8 cellular contexts compared by ENCODE assay signal in genomic region chr5:57298295-57298984, GRCh38.
DNase-seq lines count a peak whose midpoint lies in the region; ATAC-seq and TF ChIP-seq lines count a peak whose summit lies in the region.

No MANE protein-coding gene starts in this region.

- peak overlapping the region; percentile 46 for H3K27ac Mint-ChIP-seq in T-helper 1 cell treated with Interleukin-12 subunit alpha and Interleukin-12 subunit beta and Interleukin-4 antibody, amounts not matched to agents 30 μg/mL and 1 μg/mL, for 36 hours

- H3K27me3 Mint-ChIP-seq in T-helper 1 cell treated with Interleukin-12 subunit alpha and Interleukin-12 subunit beta and Interleukin-4 antibody, amounts not matched to agents 30 μg/mL and 1 μg/mL, for 36 hours (ENCODE audit: low read depth): peaks cover 4% of the 10 kb centered on the region

- no peaks in the 10 kb centered on the region for H3K36me3 Mint-ChIP-seq in T-helper 1 cell treated with Interleukin-12 subunit alpha and Interleukin-12 subunit beta and Interleukin-4 antibody, amounts not matched to agents 30 μg/mL and 1 μg/mL, for 36 hours (ENCODE audit: low read depth)

- peaks cover 23% of the 10 kb centered on the region for H3K4me1 Mint-ChIP-seq in T-helper 1 cell treated with Interleukin-12 subunit alpha and Interleukin-12 subunit beta and Interleukin-4 antibody, amounts not matched to agents 30 μg/mL and 1 μg/mL, for 36 hours (ENCODE audit: low read depth)

- POLR2A ChIA-PET in HEK293T (lab: Yijun Ruan, JAX): no interaction called here

- CTCF ChIA-PET in HEK293T (lab: Yijun Ruan, JAX): interaction anchor here (0.6 to 1.9 kb wide), 11 partner anchors 9 to 1174 kb away, joined by 3 to 8 read pairs (median 4); no protein-coding TSS in a partner anchor

- DNase-seq in ELF-1 (ENCODE audit: low read depth, low spot score) (peak; percentile 70), HEK293T (ENCODE audit: extremely low spot score) (peak; percentile 67), NCI-H146 (lab: John Stamatoyannopoulos, UW) (peak; percentile 71), amniotic stem cell (lab: John Stamatoyannopoulos, UW) (peak; percentile 85), left ventricle myocardium superior (peak; percentile 58), retina (peak; percentile 68), cerebellar nuclear complex (lab: John Stamatoyannopoulos, UW) (no peak)

- intact Hi-C loops in left ventricle myocardium superior (cut with micrococcal nuclease): loop anchor here (5.0 to 10.0 kb wide), 4 partner anchors 196 to 1164 kb away; partner anchors contain the start of gene PLK2

- ATAC-seq in left ventricle myocardium superior: peak; percentile 95

- H3K9me3 Mint-ChIP-seq in T-helper 1 cell treated with Interleukin-12 subunit alpha and Interleukin-12 subunit beta and Interleukin-4 antibody, amounts not matched to agents 30 μg/mL and 1 μg/mL, for 36 hours: no peaks in the 10 kb centered on the region

- peak overlapping the region; percentile 70 for H3K4me3 Mint-ChIP-seq in T-helper 1 cell treated with Interleukin-12 subunit alpha and Interleukin-12 subunit beta and Interleukin-4 antibody, amounts not matched to agents 30 μg/mL and 1 μg/mL, for 36 hours

TF ChIP-seq in HEK293T, 16 proteins besides CTCF, POLR2A, EP300 and RAD21:
- TF ChIP-seq FOXA1 (IDR thresholded peaks at IDR 0.05): no peak
- no peak for TF ChIP-seq BHLHE40 (IDR thresholded peaks at IDR 0.05; ENCODE audit: borderline replicate concordance)
- no peak for TF ChIP-seq ZNF384 (IDR thresholded peaks at IDR 0.05)
- TF ChIP-seq SP1 (IDR thresholded peaks at IDR 0.05): no peak
- TF ChIP-seq LEF1 (IDR thresholded peaks at IDR 0.05; ENCODE audit: borderline replicate concordance): no peak
- no peak for TF ChIP-seq FOXM1 (IDR thresholded peaks at IDR 0.05; ENCODE audit: borderline replicate concordance)
- no peak for TF ChIP-seq SUZ12 (IDR thresholded peaks at IDR 0.05)
- TF ChIP-seq NFRKB (IDR thresholded peaks at IDR 0.05): no peak
- TF ChIP-seq ELF4 (IDR thresholded peaks at IDR 0.05): no peak
- TF ChIP-seq L3MBTL2 (conservative IDR thresholded peaks at IDR 0.05): no peak
- TF ChIP-seq HDGF (IDR thresholded peaks at IDR 0.05; ENCODE audit: borderline replicate concordance): no peak
- no peak for TF ChIP-seq FOXK2 (IDR thresholded peaks at IDR 0.05)
- TF ChIP-seq ARNT (IDR thresholded peaks at IDR 0.05): no peak
- no peak for TF ChIP-seq PKNOX1 (IDR thresholded peaks at IDR 0.05)

Comparison
In these comparisons a context has a peak if more than half of its experiments do, and no peak if none do; other contexts are left out.
1. DNase-seq: peak in ELF-1 (single experiment), HEK293T (single experiment), NCI-H146 (single experiment), amniotic stem cell (single experiment), left ventricle myocardium superior (single experiment) and retina (single experiment); none in cerebellar nuclear complex (0 of 2).